In genomic region chr2:161703863-161704262, GRCh38 we compare ENCODE assay signal across 22 cellular contexts.
DNase-seq lines count a peak whose midpoint lies in the region; ATAC-seq, FAIRE-seq and TF ChIP-seq lines count a peak whose summit lies in the region.
"Had no signal": no experiment of that assay in that cellular context is flagged by ENCODE, and none has a peak within 500 bp of the region (broad histone marks: within the 10 kb centered on the region; RNA-seq: fewer than 3 reads in every experiment).

No MANE protein-coding gene starts in this region.

- peak; percentile 54 for ATAC-seq in GM19043 (IDR thresholded peaks at IDR 0.05; ENCODE audit: low read depth, unreplicated experiment)
- ATAC-seq in HG02885 (IDR thresholded peaks at IDR 0.05; ENCODE audit: poor library complexity, unreplicated experiment), result peak; percentile 66
- ATAC-seq in HG03095 (IDR thresholded peaks at IDR 0.05; ENCODE audit: unreplicated experiment), result no peak
- no peak for ATAC-seq in HG02981 (IDR thresholded peaks at IDR 0.05; ENCODE audit: unreplicated experiment)
- ATAC-seq: activated CD8-positive, alpha-beta T cell treated with anti-CD3 and anti-CD28 coated beads for 36 hours; left colon had no signal

- DNase-seq in GM12891 (ENCODE audit: insufficient read length, low spot score), result no peak
- DNase-seq in MV-4-11 (lab: John Stamatoyannopoulos, UW), result peak; percentile 78
- DNase-seq in NCI-H2227 (lab: John Stamatoyannopoulos, UW; ENCODE audit: unreplicated experiment), result no peak
- DNase-seq in AG20443 (ENCODE audit: low spot score), result no peak
- DNase-seq: activated B cell treated with CpG ODN at 0.5 μM for 24 hours; activated CD8-positive, alpha-beta T cell treated with anti-CD3 and anti-CD28 coated beads for 36 hours; activated naive CD4-positive, alpha-beta T cell; activated T-cell treated with anti-CD3 and anti-CD28 coated beads, Interleukin-2, amount 50 U/mL, for 24 hours; BE2C; DMS79 treated with DMSO at 0.1 percent for 48 hours; head of caudate nucleus; left colon; mesenchymal stem cell; NCI-H1436; NCI-H526 treated with DMSO at 0.1 percent for 48 hours; nucleus accumbens; PC-9 had no signal

- no peak for TF ChIP-seq POLR2A in GM12891 (IDR thresholded peaks at IDR 0.05; ENCODE audit: low read depth, low read length)

- peak; percentile 51 for FAIRE-seq in GM12891 (lab: Jason Lieb, UNC)
- FAIRE-seq: GM18507 had no signal

TF ChIP-seq in GM12891, 5 proteins besides CTCF, POLR2A, EP300 and RAD21:
- no peak for TF ChIP-seq TAF1 (IDR thresholded peaks at IDR 0.05; ENCODE audit: low read depth, low read length)
- TF ChIP-seq POU2F2 (IDR thresholded peaks at IDR 0.05; ENCODE audit: low read depth, low read length), result no peak
- no peak for TF ChIP-seq PAX5 (IDR thresholded peaks at IDR 0.05; ENCODE audit: insufficient read depth, low read length, severe bottlenecking)
- TF ChIP-seq POLR2AphosphoS5 (IDR thresholded peaks at IDR 0.05; ENCODE audit: low read depth, low read length), result no peak
- TF ChIP-seq SPI1 (IDR thresholded peaks at IDR 0.05; ENCODE audit: low read depth, low read length), result no peak

Comparison
In these comparisons a context has a peak if more than half of its experiments do, and no peak if none do; other contexts are left out.
1. ATAC-seq: peak in GM19043 (single experiment) and HG02885 (single experiment); none in HG03095 (single experiment) and HG02981 (single experiment).